8 cellular contexts compared by ENCODE assay signal in the genomic region with DNA sequence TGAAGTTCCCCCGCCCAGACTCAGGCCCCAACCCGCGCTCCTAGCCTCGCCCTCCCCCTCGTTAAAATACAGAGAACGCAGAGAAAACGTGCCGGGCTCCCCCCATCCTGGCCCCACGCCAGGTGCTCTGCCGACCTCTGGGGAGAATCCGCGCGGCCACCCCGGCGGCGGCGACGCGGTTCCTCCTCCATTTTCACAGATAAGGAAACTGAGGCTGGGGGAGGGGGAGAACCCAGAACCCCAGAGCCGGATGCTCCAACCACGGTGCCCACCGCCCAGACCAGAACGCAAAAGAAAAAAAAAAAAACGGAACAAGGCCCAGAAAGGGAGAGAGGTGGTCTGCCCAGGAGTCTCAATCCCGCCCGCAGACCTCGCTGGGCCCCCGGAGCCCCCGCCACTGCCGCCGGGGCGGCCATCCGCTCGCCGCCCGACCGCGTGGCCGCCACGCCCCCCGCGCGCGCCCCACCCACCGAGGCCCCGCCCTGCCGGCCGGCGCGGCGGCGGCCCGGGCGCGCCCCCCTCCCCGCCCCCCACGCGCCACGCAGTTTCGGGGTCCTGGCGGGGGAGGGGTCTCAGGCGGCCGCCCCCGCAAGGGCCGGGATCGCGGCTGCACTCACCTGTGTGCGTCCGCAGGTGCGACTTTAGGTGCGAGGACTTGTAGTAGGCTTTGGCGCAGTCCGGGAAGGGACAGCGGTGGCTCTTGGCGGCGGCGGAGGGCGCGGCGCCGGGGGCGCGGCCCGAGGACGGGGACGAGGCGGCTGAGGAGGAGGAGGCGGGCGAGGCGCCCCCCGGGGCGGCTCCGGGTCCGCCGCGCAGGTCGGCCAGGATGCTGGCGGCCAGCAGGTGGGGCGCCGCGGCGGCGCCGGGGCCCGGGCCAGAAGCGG. TPM values are rescaled to one million over a fixed set of nuclear protein-coding genes. Genes with fewer than 3 reads are reported as not detected.
DNase-seq lines count a peak whose midpoint lies in the region; ATAC-seq and TF ChIP-seq lines count a peak whose summit lies in the region.

No MANE protein-coding gene starts in this region.

- H3K79me2 ChIP-seq in neural progenitor cell (ENCODE audit: low read depth): peaks cover 45% of the 10 kb centered on the region

- H3K9me3 Mint-ChIP-seq in activated CD4-positive, alpha-beta T cell treated with anti-CD3 and anti-CD28 coated beads, Interleukin-2, amount 10 ng/mL, durations not matched to agents 24 days and 14 days: no peaks in the 10 kb centered on the region
- H3K9me3 Mint-ChIP-seq in neural progenitor cell: no peaks in the 10 kb centered on the region

- H3K4me3 Mint-ChIP-seq in activated CD4-positive, alpha-beta T cell treated with anti-CD3 and anti-CD28 coated beads, Interleukin-2, amount 10 ng/mL, durations not matched to agents 24 days and 14 days: peak overlapping the region; percentile 88
- H3K4me3 Mint-ChIP-seq in neural progenitor cell: peak overlapping the region; percentile 90

- peaks cover 37% of the 10 kb centered on the region for H3F3A ChIP-seq in neural progenitor cell (ENCODE audit: low read depth)

- H4K20me1 ChIP-seq in neural progenitor cell (ENCODE audit: low read depth): peaks cover 49% of the 10 kb centered on the region

- DNase-seq in 8988T: peak; percentile 81
- peak; percentile 82 for DNase-seq in HuH-7.5 (ENCODE audit: low spot score)
- DNase-seq in activated CD4-positive, alpha-beta T cell treated with anti-CD3 and anti-CD28 coated beads, Interleukin-2, amount 10 ng/mL, durations not matched to agents 24 days and 14 days: peak; percentile 89
- DNase-seq in neural progenitor cell (ENCODE audit: low spot score): peak; percentile 77
- DNase-seq in dermis blood vessel endothelial cell: no peak

- H3K27ac Mint-ChIP-seq in activated CD4-positive, alpha-beta T cell treated with anti-CD3 and anti-CD28 coated beads, Interleukin-2, amount 10 ng/mL, durations not matched to agents 24 days and 14 days: peak overlapping the region; percentile 91
- H3K27ac Mint-ChIP-seq in neural progenitor cell: no peak overlapping the region

- H3K4me1 ChIP-seq in endocrine pancreas (ENCODE audit: control insufficient read depth, insufficient read depth, low read length): no peaks in the 10 kb centered on the region
- H3K4me1 ChIP-seq in neural progenitor cell: peaks cover 41% of the 10 kb centered on the region

- H3K9me3 ChIP-seq in endocrine pancreas (ENCODE audit: control insufficient read depth, low read length) (no peaks in the 10 kb centered on the region), neural progenitor cell (ENCODE audit: low read depth) (no peaks in the 10 kb centered on the region)

- H3K27me3 ChIP-seq in endocrine pancreas (ENCODE audit: control insufficient read depth, insufficient read depth, low read length) (no peaks in the 10 kb centered on the region), neural progenitor cell (peaks cover 43% of the 10 kb centered on the region)

- H2AFZ ChIP-seq in neural progenitor cell (replicated peaks): no peak overlapping the region

- H3K4me3 ChIP-seq in endocrine pancreas (ENCODE audit: control insufficient read depth, insufficient read depth, low read length) (no peak overlapping the region), neural progenitor cell (peak overlapping the region; percentile 68)

- H3K4me1 Mint-ChIP-seq in activated CD4-positive, alpha-beta T cell treated with anti-CD3 and anti-CD28 coated beads, Interleukin-2, amount 10 ng/mL, durations not matched to agents 24 days and 14 days: peaks cover 22% of the 10 kb centered on the region
- peaks cover 31% of the 10 kb centered on the region for H3K4me1 Mint-ChIP-seq in neural progenitor cell

- H3K4me2 ChIP-seq in neural progenitor cell: peak overlapping the region; percentile 76

- no peaks in the 10 kb centered on the region for H3K27me3 Mint-ChIP-seq in activated CD4-positive, alpha-beta T cell treated with anti-CD3 and anti-CD28 coated beads, Interleukin-2, amount 10 ng/mL, durations not matched to agents 24 days and 14 days
- H3K27me3 Mint-ChIP-seq in neural progenitor cell (ENCODE audit: insufficient read depth, low read depth): peaks cover 12% of the 10 kb centered on the region

- no peak for TF ChIP-seq CTCF in neural progenitor cell (IDR thresholded peaks at IDR 0.05)

- peak; percentile 17 for TF ChIP-seq POLR2A in GM15510 (IDR thresholded peaks at IDR 0.05; ENCODE audit: borderline replicate concordance, extremely low read depth, insufficient read length)

- intact Hi-C loops in activated CD4-positive, alpha-beta T cell treated with anti-CD3 and anti-CD28 coated beads, Interleukin-2, amount 10 ng/mL, durations not matched to agents 24 days and 14 days (cut with micrococcal nuclease): loop anchor here (5.0 kb wide), 1 partner anchor 235 kb away; a partner anchor contains a TSS

- no peak for ATAC-seq in GM21619 (IDR thresholded peaks at IDR 0.05; ENCODE audit: unreplicated experiment)

- no peak overlapping the region for H3K27ac ChIP-seq in neural progenitor cell

- H3K36me3 ChIP-seq in endocrine pancreas (ENCODE audit: control insufficient read depth, insufficient read depth, low read length) (no peaks in the 10 kb centered on the region), neural progenitor cell (no peaks in the 10 kb centered on the region)

- peaks cover 3% of the 10 kb centered on the region for H3K36me3 Mint-ChIP-seq in activated CD4-positive, alpha-beta T cell treated with anti-CD3 and anti-CD28 coated beads, Interleukin-2, amount 10 ng/mL, durations not matched to agents 24 days and 14 days (ENCODE audit: low read depth)
- no peaks in the 10 kb centered on the region for H3K36me3 Mint-ChIP-seq in neural progenitor cell

- H3K9ac ChIP-seq in endocrine pancreas (ENCODE audit: control insufficient read depth, insufficient read depth, low read length) (peak overlapping the region; percentile 67), neural progenitor cell (no peak overlapping the region)

RNA-seq across cellular contexts. Expression of a gene that starts 0.7 kb away (rescaled TPM):
- 37.0 and 38.1 TPM in 2 replicates for total RNA-seq in activated CD4-positive, alpha-beta T cell treated with anti-CD3 and anti-CD28 coated beads, Interleukin-2, amount 10 ng/mL, durations not matched to agents 24 days and 14 days
- total RNA-seq in neural progenitor cell (ENCODE audit: low replicate concordance): 1.0 and 4.8 TPM in 2 replicates
- total RNA-seq in dermis blood vessel endothelial cell: 5.3 and 9.5 TPM in 2 replicates

RNA-seq across cellular contexts. Expression of a gene that starts 14.4 kb away (rescaled TPM):
- 56.3 and 61.4 TPM in 2 replicates for total RNA-seq in activated CD4-positive, alpha-beta T cell treated with anti-CD3 and anti-CD28 coated beads, Interleukin-2, amount 10 ng/mL, durations not matched to agents 24 days and 14 days
- total RNA-seq in neural progenitor cell (ENCODE audit: low replicate concordance) (12.8 and 38.7 TPM in 2 replicates), dermis blood vessel endothelial cell (8.7 and 14.0 TPM in 2 replicates)

RNA-seq across cellular contexts. Expression of a gene that starts 22.6 kb away (rescaled TPM):
- 104 and 107 TPM in 2 replicates for total RNA-seq in activated CD4-positive, alpha-beta T cell treated with anti-CD3 and anti-CD28 coated beads, Interleukin-2, amount 10 ng/mL, durations not matched to agents 24 days and 14 days
- 20.2 and 87.0 TPM in 2 replicates for total RNA-seq in neural progenitor cell (ENCODE audit: low replicate concordance)
- 111 and 142 TPM in 2 replicates for total RNA-seq in dermis blood vessel endothelial cell

RNA-seq across cellular contexts. Expression of a gene that starts 42.5 kb away (rescaled TPM):
- 8.8 and 10.6 TPM in 2 replicates for total RNA-seq in activated CD4-positive, alpha-beta T cell treated with anti-CD3 and anti-CD28 coated beads, Interleukin-2, amount 10 ng/mL, durations not matched to agents 24 days and 14 days
- 2.4 and 6.5 TPM in 2 replicates for total RNA-seq in neural progenitor cell (ENCODE audit: low replicate concordance)
- 5.8 and 6.2 TPM in 2 replicates for total RNA-seq in dermis blood vessel endothelial cell

RNA-seq across cellular contexts. Expression of a gene that starts 42.5 kb away (rescaled TPM):
- total RNA-seq in activated CD4-positive, alpha-beta T cell treated with anti-CD3 and anti-CD28 coated beads, Interleukin-2, amount 10 ng/mL, durations not matched to agents 24 days and 14 days: 39.2 and 42.4 TPM in 2 replicates
- total RNA-seq in neural progenitor cell (ENCODE audit: low replicate concordance): 11.5 and 67.6 TPM in 2 replicates
- total RNA-seq in dermis blood vessel endothelial cell: 34.7 and 56.1 TPM in 2 replicates
